ENCODE assay signal across 23 cellular contexts in the genomic region with DNA sequence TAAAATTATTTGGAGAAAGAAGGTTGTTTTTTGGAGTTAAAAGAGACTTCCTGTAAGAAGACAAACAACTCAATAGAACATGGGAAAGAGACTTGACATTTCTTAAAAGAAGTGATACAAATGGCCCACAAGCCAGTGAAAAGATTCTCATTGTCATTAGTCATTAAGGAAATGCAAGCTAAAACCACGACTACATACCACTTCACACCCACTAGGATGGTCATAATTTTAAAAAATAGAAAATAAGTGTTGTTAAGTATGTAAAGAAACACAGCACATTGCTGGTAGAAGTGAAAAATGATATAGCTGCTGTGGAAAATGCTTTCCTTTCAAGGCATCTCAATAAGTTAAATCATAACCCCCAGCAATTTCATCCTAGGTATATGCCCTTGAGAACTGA. TPM values are rescaled to one million over a fixed set of nuclear protein-coding genes. Genes with fewer than 3 reads are reported as not detected.
A peak's percentile ranks its signal among the peaks of the same experiment; 100 is the strongest.
DNase-seq lines count a peak whose midpoint lies in the region; ATAC-seq and TF ChIP-seq lines count a peak whose summit lies in the region.
"Had no signal": no experiment of that assay in that cellular context is flagged by ENCODE, and none has a peak within 500 bp of the region (broad histone marks: within the 10 kb centered on the region; RNA-seq: fewer than 3 reads in every experiment).

No MANE protein-coding gene starts in this region.

- no peak for TF ChIP-seq CTCF in spleen (IDR thresholded peaks at IDR 0.05 in 8 of 11, conservative IDR thresholded peaks at IDR 0.05 in 3 of 11)

- peaks cover 3% of the 10 kb centered on the region for H3K9me3 Mint-ChIP-seq in activated CD4-positive, alpha-beta T cell treated with anti-CD3 and anti-CD28 coated beads for 36 hours (ENCODE audit: low read depth)
- no peaks in the 10 kb centered on the region for H3K9me3 Mint-ChIP-seq in central memory CD8-positive, alpha-beta T cell
- H3K9me3 Mint-ChIP-seq: activated T-cell treated with anti-CD3 and anti-CD28 coated beads, Interleukin-2, amount 50 U/mL, for 24 hours; dendritic cell treated with granulocyte-macrophage colony-stimulating factor and Interleukin-4, amounts not matched to agents 40 ng/mL and 50 ng/mL, for 4 days had no signal

- H3K27me3 Mint-ChIP-seq in activated CD4-positive, alpha-beta T cell treated with anti-CD3 and anti-CD28 coated beads for 36 hours, result no peaks in the 10 kb centered on the region
- no peaks in the 10 kb centered on the region for H3K27me3 Mint-ChIP-seq in central memory CD8-positive, alpha-beta T cell
- H3K27me3 Mint-ChIP-seq: activated T-cell treated with anti-CD3 and anti-CD28 coated beads, Interleukin-2, amount 50 U/mL, for 24 hours; dendritic cell treated with granulocyte-macrophage colony-stimulating factor and Interleukin-4, amounts not matched to agents 40 ng/mL and 50 ng/mL, for 4 days had no signal

- no peaks in the 10 kb centered on the region for H3K36me3 ChIP-seq in spleen

- peak overlapping the region in 5 of 8 donors; percentile 0 to 82 (median 67) for H3K27ac ChIP-seq in spleen
- H3K27ac ChIP-seq: SK-N-MC, VCaP had no signal

- no peaks in the 10 kb centered on the region for H3K9me3 ChIP-seq in spleen

- H3K27ac Mint-ChIP-seq in activated CD4-positive, alpha-beta T cell treated with anti-CD3 and anti-CD28 coated beads for 36 hours, result no peak overlapping the region
- peak overlapping the region; percentile 54 for H3K27ac Mint-ChIP-seq in central memory CD8-positive, alpha-beta T cell (ENCODE audit: low read depth)
- H3K27ac Mint-ChIP-seq: activated naive CD4-positive, alpha-beta T cell treated with anti-CD3 and anti-CD28 coated beads, Interleukin-2, amount 50 U/mL, for 72 hours; dendritic cell treated with granulocyte-macrophage colony-stimulating factor and Interleukin-4, amounts not matched to agents 40 ng/mL and 50 ng/mL, for 4 days had no signal

- no peaks in the 10 kb centered on the region for H3K27me3 ChIP-seq in spleen (replicated peaks in 1 of 7)

- ATAC-seq in activated CD4-positive, alpha-beta T cell treated with anti-CD3 and anti-CD28 coated beads for 36 hours, result peak; percentile 21
- peak; percentile 69 for ATAC-seq in central memory CD8-positive, alpha-beta T cell (replicated peaks; ENCODE audit: extremely low read depth, poor library complexity, severe bottlenecking)
- ATAC-seq: sciatic nerve had no signal

- H3K4me3 ChIP-seq in spleen, result no peak overlapping the region
- H3K4me3 ChIP-seq: SK-N-MC had no signal

- POLR2A ChIA-PET in activated CD4-positive, alpha-beta T cell treated with anti-CD3 and anti-CD28 coated beads for 36 hours (lab: Charles Lee), result interaction anchor here (1.1 kb wide), 1 partner anchor 9 kb away, joined by 3 read pairs; no protein-coding TSS in a partner anchor

- H3K36me3 Mint-ChIP-seq in activated CD4-positive, alpha-beta T cell treated with anti-CD3 and anti-CD28 coated beads for 36 hours (ENCODE audit: low read depth), result no peaks in the 10 kb centered on the region
- peaks cover 3% of the 10 kb centered on the region for H3K36me3 Mint-ChIP-seq in central memory CD8-positive, alpha-beta T cell (ENCODE audit: insufficient read depth)
- H3K36me3 Mint-ChIP-seq: activated naive CD4-positive, alpha-beta T cell treated with anti-CD3 and anti-CD28 coated beads, Interleukin-2, amount 50 U/mL, for 72 hours had no signal

- peaks cover 0 to 19% (median 0%) of the 10 kb centered on the region in 6 donors for H3K4me1 ChIP-seq in spleen

- H3K4me1 Mint-ChIP-seq in activated CD4-positive, alpha-beta T cell treated with anti-CD3 and anti-CD28 coated beads for 36 hours, result peaks cover 11% of the 10 kb centered on the region
- peaks cover 31% of the 10 kb centered on the region for H3K4me1 Mint-ChIP-seq in central memory CD8-positive, alpha-beta T cell

- CTCF ChIA-PET in activated CD4-positive, alpha-beta T cell treated with anti-CD3 and anti-CD28 coated beads for 36 hours (lab: Charles Lee), result interaction anchor here (1.1 to 1.3 kb wide), 2 partner anchors 25 to 95 kb away, joined by 3 read pairs; no protein-coding TSS in a partner anchor

- TF ChIP-seq POLR2A in spleen (IDR thresholded peaks at IDR 0.05), result no peak

- DNase-seq in activated CD4-positive, alpha-beta T cell treated with anti-CD3 and anti-CD28 coated beads for 36 hours, result no peak
- no peak for DNase-seq in activated CD4-positive, alpha-beta T cell treated with anti-CD3 and anti-CD28 coated beads for 1 hour
- peak; percentile 23 for DNase-seq in M059J (ENCODE audit: low read depth)
- DNase-seq in central memory CD8-positive, alpha-beta T cell (ENCODE audit: low spot score in 2 of 2), result no peak
- no peak for DNase-seq in spleen
- no peak for DNase-seq in activated effector memory CD4-positive, alpha-beta T cell treated with Interleukin-2 at 50 U/mL for 16 hours
- DNase-seq in NCI-H774 (lab: John Stamatoyannopoulos, UW), result no peak
- no peak for DNase-seq in NCI-H1105 treated with DMSO at 0.1 percent for 48 hours (lab: John Stamatoyannopoulos, UW)
- DNase-seq: activated T-cell treated with anti-CD3 and anti-CD28 coated beads, Interleukin-2, amount 50 U/mL, for 24 hours; aorta; caudate nucleus; KG1; midbrain; NCI-H187 treated with DMSO at 0.1 percent for 48 hours; NCI-H69; posterior cingulate gyrus; stimulated activated CD4-positive, alpha-beta T cell treated with anti-CD3 and anti-CD28 coated beads, Interleukin-15, amount 100 ng/mL, for 24 hours; trophoblast cell had no signal

- intact Hi-C loops in activated CD4-positive, alpha-beta T cell treated with anti-CD3 and anti-CD28 coated beads for 36 hours (cut with DNase I, micrococcal nuclease), result no loop called here
- intact Hi-C loops in spleen (cut with DNase I; ENCODE audit: low total_unique reads), result no loop called here

- 27 to 58% (median 39%) methylated on average over 1 of the region's 1 CpG for WGBS in spleen, 5 donors

- H3K4me3 Mint-ChIP-seq in activated CD4-positive, alpha-beta T cell treated with anti-CD3 and anti-CD28 coated beads for 36 hours, result no peak overlapping the region
- peak overlapping the region; percentile 2 for H3K4me3 Mint-ChIP-seq in central memory CD8-positive, alpha-beta T cell
- H3K4me3 Mint-ChIP-seq: activated T-cell treated with anti-CD3 and anti-CD28 coated beads, Interleukin-2, amount 50 U/mL, for 24 hours; dendritic cell treated with granulocyte-macrophage colony-stimulating factor and Interleukin-4, amounts not matched to agents 40 ng/mL and 50 ng/mL, for 4 days had no signal

RNA-seq across cellular contexts. Expression of a gene that starts 44.4 kb away (rescaled TPM):
- total RNA-seq in activated CD4-positive, alpha-beta T cell treated with anti-CD3 and anti-CD28 coated beads for 36 hours, result 10 to 100 TPM; 10.3 to 13.2 TPM
- total RNA-seq in M059J (2014; rRNA removed; shearing (Covaris generic)), result 5.0 and 14.2 TPM in 2 replicates
- total RNA-seq in spleen, result 10 to 100 TPM in 6 of 7 donors, 1 to 10 TPM in 1; 10.0 to 21.0 (median 14.4) TPM
- polyA plus RNA-seq in spleen, result 1 to 10 TPM; 2.1 to 4.1 (median 3.6) TPM
